ENCODE assay signal across 12 cellular contexts in the genomic region with DNA sequence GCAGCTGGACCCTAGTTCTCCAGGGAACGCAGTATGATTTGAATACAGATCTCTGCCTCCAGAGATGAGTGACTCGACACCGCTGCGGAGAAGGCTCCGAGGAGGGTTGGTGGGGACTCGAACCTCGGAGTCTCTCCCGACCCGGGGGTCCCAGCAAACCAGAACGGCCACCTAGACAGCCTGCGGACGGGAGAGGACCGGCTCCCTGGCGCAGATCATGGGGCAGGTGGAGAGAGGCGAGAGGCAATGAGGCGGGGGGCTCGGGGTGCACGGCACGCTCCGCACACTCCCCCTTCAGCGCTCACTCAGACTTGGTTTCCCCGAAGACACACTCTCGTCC. TPM values are rescaled to one million over a fixed set of nuclear protein-coding genes. Genes with fewer than 3 reads are reported as not detected.
DNase-seq lines count a peak whose midpoint lies in the region; ATAC-seq and TF ChIP-seq lines count a peak whose summit lies in the region.
"Had no signal": no experiment of that assay in that cellular context is flagged by ENCODE, and none has a peak within 500 bp of the region (broad histone marks: within the 10 kb centered on the region; RNA-seq: fewer than 3 reads in every experiment).

No MANE protein-coding gene starts in this region.

- intact Hi-C loops in breast epithelium (cut with DNase I; ENCODE audit: low total_unique reads) (no loop called here), MCF 10A (cut with micrococcal nuclease) (no loop called here), esophagus muscularis mucosa (cut with DNase I) (no loop called here)

- no peak for TF ChIP-seq CTCF in breast epithelium (IDR thresholded peaks at IDR 0.05)
- no peak for TF ChIP-seq CTCF in MCF 10A (IDR thresholded peaks at IDR 0.05; ENCODE audit: unreplicated experiment)
- TF ChIP-seq CTCF in esophagus muscularis mucosa (IDR thresholded peaks at IDR 0.05): no peak
- TF ChIP-seq CTCF in upper lobe of left lung (IDR thresholded peaks at IDR 0.05): no peak
- no peak for TF ChIP-seq CTCF in progenitor cell of endocrine pancreas (IDR thresholded peaks at IDR 0.05; ENCODE audit: unreplicated experiment)

- no peaks in the 10 kb centered on the region for H3K36me3 ChIP-seq in breast epithelium
- H3K36me3 ChIP-seq in esophagus muscularis mucosa: no peaks in the 10 kb centered on the region
- no peaks in the 10 kb centered on the region for H3K36me3 ChIP-seq in muscle layer of duodenum (ENCODE audit: control insufficient read depth in 1 of 2, insufficient read depth in 2 of 2, low read length in 2 of 2)
- H3K36me3 ChIP-seq in upper lobe of left lung: no peaks in the 10 kb centered on the region

- H3K27me3 ChIP-seq in breast epithelium (peaks cover 0 to 28% of the 10 kb centered on the region in 2 donors), esophagus muscularis mucosa (peaks cover 0 to 6% (median 0%) of the 10 kb centered on the region in 4 donors), muscle layer of duodenum (ENCODE audit: low read depth, low read length) (no peaks in the 10 kb centered on the region), upper lobe of left lung (no peaks in the 10 kb centered on the region)

- BruUV-seq in MCF 10A (replicated peaks; lab: Mats Ljungman, UMichigan): no TSS peak

- no peaks in the 10 kb centered on the region for H3K9me3 Mint-ChIP-seq in MCF 10A (ENCODE audit: unreplicated experiment)
- H3K9me3 Mint-ChIP-seq in progenitor cell of endocrine pancreas (ENCODE audit: low read depth): no peaks in the 10 kb centered on the region
- H3K9me3 Mint-ChIP-seq: T-cell had no signal

- H3K4me1 ChIP-seq in breast epithelium (no peaks in the 10 kb centered on the region), esophagus muscularis mucosa (peaks cover 28 to 57% (median 51%) of the 10 kb centered on the region in 4 donors), muscle layer of duodenum (ENCODE audit: control insufficient read depth in 1 of 2, insufficient read depth in 2 of 2, low read length in 2 of 2) (peaks cover 0 to 28% of the 10 kb centered on the region in 2 donors), upper lobe of left lung (peaks cover 10 to 27% (median 19%) of the 10 kb centered on the region in 4 donors)

- ATAC-seq in upper lobe of left lung (ENCODE audit: low FRiP score in 2 of 2): peak in 1 of 2 donors; percentile 4
- no peak for ATAC-seq in HG02938 (IDR thresholded peaks at IDR 0.05; ENCODE audit: unreplicated experiment)

- no peaks in the 10 kb centered on the region for H3K4me1 Mint-ChIP-seq in MCF 10A (ENCODE audit: insufficient read depth, unreplicated experiment)
- peaks cover 5% of the 10 kb centered on the region for H3K4me1 Mint-ChIP-seq in progenitor cell of endocrine pancreas (ENCODE audit: low read depth)

- peaks cover 10 to 14% of the 10 kb centered on the region in 2 donors for H3K9me3 ChIP-seq in breast epithelium
- H3K9me3 ChIP-seq in esophagus muscularis mucosa: no peaks in the 10 kb centered on the region
- H3K9me3 ChIP-seq in muscle layer of duodenum (ENCODE audit: control insufficient read depth in 1 of 2, low read length in 2 of 2): no peaks in the 10 kb centered on the region
- H3K9me3 ChIP-seq in upper lobe of left lung: no peaks in the 10 kb centered on the region

- peak overlapping the region; percentile 56 to 86 (median 59) for H3K4me3 ChIP-seq in breast epithelium
- peak overlapping the region; percentile 66 to 82 (median 70) for H3K4me3 ChIP-seq in esophagus muscularis mucosa
- peak overlapping the region; percentile 86 to 92 for H3K4me3 ChIP-seq in muscle layer of duodenum (ENCODE audit: low read depth in 1 of 2, low read length in 2 of 2)
- peak overlapping the region; percentile 62 to 94 (median 70) for H3K4me3 ChIP-seq in upper lobe of left lung

- H3K27ac ChIP-seq in breast epithelium (no peak overlapping the region), esophagus muscularis mucosa (replicated peaks in 1 of 4) (peak overlapping the region; percentile 54 to 79 (median 67)), muscle layer of duodenum (ENCODE audit: low read length) (no peak overlapping the region), upper lobe of left lung (peak overlapping the region; percentile 65 to 83 (median 76))

- POLR2A ChIA-PET in MCF 10A (lab: Yijun Ruan, JAX): no interaction called here

- TF ChIP-seq EP300 in esophagus muscularis mucosa (IDR thresholded peaks at IDR 0.05): no peak
- no peak for TF ChIP-seq EP300 in upper lobe of left lung (IDR thresholded peaks at IDR 0.05)

- H3K36me3 Mint-ChIP-seq in MCF 10A (ENCODE audit: insufficient read depth, unreplicated experiment) (no peaks in the 10 kb centered on the region), progenitor cell of endocrine pancreas (ENCODE audit: insufficient read depth) (no peaks in the 10 kb centered on the region)
- H3K36me3 Mint-ChIP-seq: T-cell had no signal

- H3K4me3 Mint-ChIP-seq in MCF 10A (ENCODE audit: unreplicated experiment) (no peak overlapping the region), progenitor cell of endocrine pancreas (ENCODE audit: low read depth) (no peak overlapping the region)

- no peak for TF ChIP-seq POLR2A in breast epithelium (IDR thresholded peaks at IDR 0.05)
- TF ChIP-seq POLR2A in esophagus muscularis mucosa (IDR thresholded peaks at IDR 0.05; ENCODE audit: low read depth): no peak
- no peak for TF ChIP-seq POLR2A in upper lobe of left lung (IDR thresholded peaks at IDR 0.05)

- H3K27me3 Mint-ChIP-seq in MCF 10A (ENCODE audit: insufficient read depth, unreplicated experiment) (no peaks in the 10 kb centered on the region), progenitor cell of endocrine pancreas (peaks cover 44% of the 10 kb centered on the region)

- CTCF ChIA-PET in MCF 10A (lab: Yijun Ruan, JAX): no interaction called here

- 63% methylated on average over 1 of the region's 23 CpGs for WGBS in esophagus muscularis mucosa
- 14 to 32% methylated on average over 20 to 22 of the region's 23 CpGs for WGBS in upper lobe of left lung, 2 donors

- DNase-seq in breast epithelium (ENCODE audit: low spot score in 2 of 2) (no peak), MCF 10A (ENCODE audit: unreplicated experiment) (no peak), esophagus muscularis mucosa (ENCODE audit: extremely low spot score) (no peak), upper lobe of left lung (no peak), dermis blood vessel endothelial cell (no peak), progenitor cell of endocrine pancreas (ENCODE audit: low spot score, unreplicated experiment) (no peak)
- DNase-seq: amygdala, GDM1, NCI-H446 treated with DMSO at 0.1 percent for 48 hours, T-cell had no signal

- H3K27ac Mint-ChIP-seq in MCF 10A (ENCODE audit: low read depth, unreplicated experiment): no peak overlapping the region
- no peak overlapping the region for H3K27ac Mint-ChIP-seq in progenitor cell of endocrine pancreas
- H3K27ac Mint-ChIP-seq: T-cell had no signal

RNA-seq across cellular contexts. Expression of gene DYSF, which starts 12.6 kb away (rescaled TPM):
- total RNA-seq in breast epithelium: 10 to 100 TPM in 1 of 3 donors, 1 to 10 TPM in 2; 3.0 to 15.7 (median 4.8) TPM
- total RNA-seq in MCF 10A (2022): 2.0 and 2.1 TPM in 2 replicates
- 10 to 100 TPM; 17.4 to 40.7 (median 18.5) TPM for total RNA-seq in esophagus muscularis mucosa
- total RNA-seq in upper lobe of left lung: 10 to 100 TPM; 17.5 to 72.7 (median 42.7) TPM
- total RNA-seq in dermis blood vessel endothelial cell: 145 and 268 TPM in 2 replicates
- total RNA-seq in progenitor cell of endocrine pancreas: 1.4 and 1.6 TPM in 2 replicates

Comparison
In these comparisons a context has a peak if more than half of its experiments do, and no peak if none do; other contexts are left out.
1. H3K27ac ChIP-seq: peak in esophagus muscularis mucosa (4 of 4) and upper lobe of left lung (4 of 4); none in breast epithelium (0 of 2) and muscle layer of duodenum (single experiment).
2. Peak in every context shown above with its lines, with median percentiles within 50 percentile points of each other: H3K4me3 ChIP-seq.